In genomic region chr1:63772876-63773275, GRCh38 we compare ENCODE assay signal across 12 cellular contexts. TPM values are rescaled to one million over a fixed set of nuclear protein-coding genes. Genes with fewer than 3 reads are reported as not detected.
DNase-seq lines count a peak whose midpoint lies in the region; ATAC-seq, FAIRE-seq and TF ChIP-seq lines count a peak whose summit lies in the region.
"Had no signal": no experiment of that assay in that cellular context is flagged by ENCODE, and none has a peak within 500 bp of the region (broad histone marks: within the 10 kb centered on the region; RNA-seq: fewer than 3 reads in every experiment).

No MANE protein-coding gene starts in this region.

- H3K27ac ChIP-seq in CD4-positive, CD25-positive, alpha-beta regulatory T cell (ENCODE audit: insufficient read depth, low read length, poor library complexity, severe bottlenecking) = no peak overlapping the region

- peaks cover 14% of the 10 kb centered on the region for H3K4me1 ChIP-seq in CD4-positive, CD25-positive, alpha-beta regulatory T cell (ENCODE audit: control insufficient read depth, insufficient read depth, low read length, poor library complexity, severe bottlenecking)
- H3K4me1 ChIP-seq: parathyroid adenoma had no signal

- peak overlapping the region in 3 of 4 donors; percentile 43 to 60 (median 50) for H3K4me3 Mint-ChIP-seq in CD4-positive, CD25-positive, alpha-beta regulatory T cell
- peak overlapping the region; percentile 80 for H3K4me3 Mint-ChIP-seq in T-helper 17 cell
- H3K4me3 Mint-ChIP-seq in immature natural killer cell = peak overlapping the region; percentile 27 to 80 (median 50)

- no peak overlapping the region for H3K27ac Mint-ChIP-seq in CD4-positive, CD25-positive, alpha-beta regulatory T cell
- no peak overlapping the region for H3K27ac Mint-ChIP-seq in T-helper 17 cell
- H3K27ac Mint-ChIP-seq in immature natural killer cell = no peak overlapping the region

- FAIRE-seq in GM12891 (lab: Jason Lieb, UNC) = peak; percentile 23
- FAIRE-seq: bronchial epithelial cell had no signal

- intact Hi-C loops in lower leg skin (cut with DNase I; ENCODE audit: low total_unique reads) = loop anchor here (5.0 kb wide), 1 partner anchor 364 kb away; no protein-coding TSS in a partner anchor

- TF ChIP-seq CTCF in lower leg skin (IDR thresholded peaks at IDR 0.05) = no peak

- H3K36me3 Mint-ChIP-seq in CD4-positive, CD25-positive, alpha-beta regulatory T cell = no peaks in the 10 kb centered on the region
- H3K36me3 Mint-ChIP-seq in T-helper 17 cell (ENCODE audit: low read depth) (peaks cover 4% of the 10 kb centered on the region), immature natural killer cell (peaks cover 0 to 6% (median 4%) of the 10 kb centered on the region in 3 donors)

- DNase-seq in CD4-positive, CD25-positive, alpha-beta regulatory T cell = peak in 1 of 3 donors; percentile 8
- no peak for DNase-seq in GM12891 (ENCODE audit: insufficient read length, low spot score)
- no peak for DNase-seq in T-helper 17 cell
- no peak for DNase-seq in immature natural killer cell
- no peak for DNase-seq in NCI-H1694 (lab: John Stamatoyannopoulos, UW)
- no peak for DNase-seq in foreskin melanocyte
- DNase-seq in activated CD8-positive, alpha-beta memory T cell treated with anti-CD3 and anti-CD28 coated beads for 24 hours = no peak
- DNase-seq in lower leg skin (ENCODE audit: low spot score in 2 of 2) = no peak
- DNase-seq: activated CD4-positive, alpha-beta T cell treated with anti-CD3 and anti-CD28 coated beads, Interleukin-2, amount 50 U/mL, for 1 hour; DND-41 had no signal

- WGBS in lower leg skin, 2 donors = 69 to 74% methylated on average over 2 of the region's 2 CpGs

- no peak for ATAC-seq in CD4-positive, CD25-positive, alpha-beta regulatory T cell (ENCODE audit: low read depth in 2 of 2)
- ATAC-seq in T-helper 17 cell = no peak

- no peak overlapping the region for H3K4me3 ChIP-seq in CD4-positive, CD25-positive, alpha-beta regulatory T cell (ENCODE audit: low read depth, low read length)
- H3K4me3 ChIP-seq in lower leg skin (ENCODE audit: low read depth, poor library complexity, severe bottlenecking) = no peak overlapping the region

- TF ChIP-seq POLR2A in GM12891 (IDR thresholded peaks at IDR 0.05; ENCODE audit: low read depth, low read length) (no peak), lower leg skin (IDR thresholded peaks at IDR 0.05) (no peak)

- H3K27me3 ChIP-seq in CD4-positive, CD25-positive, alpha-beta regulatory T cell (ENCODE audit: control insufficient read depth, insufficient read depth, low read length) = peaks cover 29% of the 10 kb centered on the region

- H3K9me3 ChIP-seq in CD4-positive, CD25-positive, alpha-beta regulatory T cell (ENCODE audit: control insufficient read depth in 2 of 2, low read length in 2 of 2) = no peaks in the 10 kb centered on the region
- H3K9me3 ChIP-seq in T-helper 17 cell (ENCODE audit: control insufficient read depth, low read length, poor library complexity, severe bottlenecking) = no peaks in the 10 kb centered on the region

- peaks cover 0 to 2% (median 0%) of the 10 kb centered on the region in 7 donors for H3K9me3 Mint-ChIP-seq in CD4-positive, CD25-positive, alpha-beta regulatory T cell
- peaks cover 0 to 1% (median 0%) of the 10 kb centered on the region in 6 donors for H3K9me3 Mint-ChIP-seq in immature natural killer cell

- peaks cover 0 to 17% (median 14%) of the 10 kb centered on the region in 4 donors for H3K4me1 Mint-ChIP-seq in CD4-positive, CD25-positive, alpha-beta regulatory T cell
- H3K4me1 Mint-ChIP-seq in T-helper 17 cell = peaks cover 13% of the 10 kb centered on the region
- peaks cover 15 to 22% of the 10 kb centered on the region in 2 donors for H3K4me1 Mint-ChIP-seq in immature natural killer cell

- peaks cover 60% of the 10 kb centered on the region for H3K27me3 Mint-ChIP-seq in CD4-positive, CD25-positive, alpha-beta regulatory T cell
- H3K27me3 Mint-ChIP-seq in T-helper 17 cell (peaks cover 61% of the 10 kb centered on the region), immature natural killer cell (ENCODE audit: low read depth in 3 of 3) (peaks cover 9 to 34% (median 25%) of the 10 kb centered on the region in 3 donors)

- no peaks in the 10 kb centered on the region for H3K36me3 ChIP-seq in CD4-positive, CD25-positive, alpha-beta regulatory T cell (ENCODE audit: control insufficient read depth, insufficient read depth, low read length)

TF ChIP-seq in GM12891, 5 proteins besides CTCF, POLR2A, EP300 and RAD21:
- TF ChIP-seq TAF1 (IDR thresholded peaks at IDR 0.05; ENCODE audit: low read depth, low read length) = no peak
- TF ChIP-seq POU2F2 (IDR thresholded peaks at IDR 0.05; ENCODE audit: low read depth, low read length) = no peak
- no peak for TF ChIP-seq PAX5 (IDR thresholded peaks at IDR 0.05; ENCODE audit: insufficient read depth, low read length, severe bottlenecking)
- no peak for TF ChIP-seq SPI1 (IDR thresholded peaks at IDR 0.05; ENCODE audit: low read depth, low read length)
- no peak for TF ChIP-seq POLR2AphosphoS5 (IDR thresholded peaks at IDR 0.05; ENCODE audit: low read depth, low read length)

RNA-seq across cellular contexts. Expression of gene ROR1, which starts 0.9 kb away (rescaled TPM):
- not detected for total RNA-seq in CD4-positive, CD25-positive, alpha-beta regulatory T cell
- not detected for polyA plus RNA-seq in CD4-positive, CD25-positive, alpha-beta regulatory T cell
- 0.37 TPM for polyA plus RNA-seq in GM12891 (2012; ENCODE audit: low read depth, missing spikeins)
- not detected for total RNA-seq in T-helper 17 cell
- polyA plus RNA-seq in immature natural killer cell = 1 to 10 TPM; 1.1 to 3.3 (median 1.2) TPM
- 10 to 100 TPM; 12.9 to 28.6 (median 22.5) TPM for total RNA-seq in lower leg skin

Comparison
In these comparisons a context has a peak if more than half of its experiments do, and no peak if none do; other contexts are left out.
1. RNA of gene ROR1, which starts 0.9 kb away (total RNA-seq): 12.9 to 28.6 TPM in lower leg skin; not detected in T-helper 17 cell and not detected in CD4-positive, CD25-positive, alpha-beta regulatory T cell (single experiment); every median in the first group is over 10 times any median in the second.
2. Peak in every context shown above with its lines, with median percentiles within 50 percentile points of each other: H3K4me3 Mint-ChIP-seq.